In genomic region chr11:7572001-7572712, GRCh38 we compare ENCODE assay signal across 1 cellular context.
TF ChIP-seq lines count a peak whose summit lies in the region.

No MANE protein-coding gene starts in this region.

TF ChIP-seq in HepG2, 621 proteins besides CTCF, POLR2A, EP300 and RAD21 (continued from another document and continues in another):
- TF ChIP-seq ZNF512 (CRISPR knock-in tag; IDR thresholded peaks at IDR 0.05) (no peak), ZNF530 (CRISPR knock-in tag; IDR thresholded peaks at IDR 0.05; ENCODE audit: low read depth) (no peak), FOXA1 (IDR thresholded peaks at IDR 0.05) (no peak), FOXA1 (CRISPR knock-in tag; IDR thresholded peaks at IDR 0.05) (peak; percentile 76), ZFP90 (CRISPR knock-in tag; IDR thresholded peaks at IDR 0.05; ENCODE audit: borderline replicate concordance) (peak; percentile 63; the same call in 1 of the 2 replicates), ZSCAN5A (CRISPR knock-in tag; IDR thresholded peaks at IDR 0.05; ENCODE audit: borderline replicate concordance) (0 out of 2 replicates have a peak, but pooled peaks have one; percentile 47), DPF2 (CRISPR knock-in tag; IDR thresholded peaks at IDR 0.05; ENCODE audit: borderline replicate concordance, low read depth) (peak; percentile 52; the same call in 1 of the 2 replicates), BCL6 (CRISPR knock-in tag; IDR thresholded peaks at IDR 0.05) (peak; percentile 98), XRCC5 (optimal IDR thresholded peaks at IDR 0.05; ENCODE audit: low read length) (no peak), RFXAP (CRISPR knock-in tag; IDR thresholded peaks at IDR 0.05; ENCODE audit: borderline replicate concordance) (0 out of 2 replicates have a peak, but pooled peaks have one; percentile 24), SALL2 (CRISPR knock-in tag; IDR thresholded peaks at IDR 0.05) (0 out of 2 replicates have a peak, but pooled peaks have one; percentile 24), FOXP4 (CRISPR knock-in tag; IDR thresholded peaks at IDR 0.05) (peak; percentile 88), DMAP1 (CRISPR knock-in tag; IDR thresholded peaks at IDR 0.05) (0 out of 2 replicates have a peak, but pooled peaks have one; percentile 35), ZSCAN31 (CRISPR knock-in tag; IDR thresholded peaks at IDR 0.05; ENCODE audit: low read depth) (peak; percentile 66; the same call in 1 of the 2 replicates), ZNF710 (CRISPR knock-in tag; IDR thresholded peaks at IDR 0.05; ENCODE audit: borderline replicate concordance) (no peak), TCF12 (IDR thresholded peaks at IDR 0.05) (no peak), TCF12 (CRISPR knock-in tag; IDR thresholded peaks at IDR 0.05) (no peak), ZNF275 (CRISPR knock-in tag; IDR thresholded peaks at IDR 0.05; ENCODE audit: borderline replicate concordance) (peak; percentile 29; the same call in 1 of the 2 replicates), SRSF4 (IDR thresholded peaks at IDR 0.05; ENCODE audit: low read depth, low read length, poor library complexity, severe bottlenecking) (no peak), TAF1 (CRISPR knock-in tag; IDR thresholded peaks at IDR 0.05) (no peak), MAFK (conservative IDR thresholded peaks at IDR 0.05 in 1 of 2, IDR thresholded peaks at IDR 0.05 in 1 of 2; ENCODE audit: low read length in 2 of 2) (peak in 1 of 2 experiments; percentile 39; a peak in 2 of 4 replicates), ZNF225 (CRISPR knock-in tag; IDR thresholded peaks at IDR 0.05) (no peak), ELF1 (CRISPR knock-in tag; IDR thresholded peaks at IDR 0.05) (peak; percentile 26; the same call in 1 of the 2 replicates), AKNA (CRISPR knock-in tag; IDR thresholded peaks at IDR 0.05; ENCODE audit: borderline replicate concordance) (no peak), SKIL (CRISPR knock-in tag; IDR thresholded peaks at IDR 0.05; ENCODE audit: borderline replicate concordance) (peak; percentile 86), ZSCAN29 (CRISPR knock-in tag; conservative IDR thresholded peaks at IDR 0.05) (0 out of 2 replicates have a peak, but pooled peaks have one; percentile 17), CREM (IDR thresholded peaks at IDR 0.05) (peak; percentile 78), CREM (CRISPR knock-in tag; IDR thresholded peaks at IDR 0.05) (no peak), ZNF564 (CRISPR knock-in tag; IDR thresholded peaks at IDR 0.05) (0 out of 2 replicates have a peak, but pooled peaks have one; percentile 46), ZNF75D (CRISPR knock-in tag; IDR thresholded peaks at IDR 0.05; ENCODE audit: borderline replicate concordance) (no peak), YY1 (IDR thresholded peaks at IDR 0.05; ENCODE audit: insufficient read depth, insufficient replicate concordance, low read depth, low read length) (no peak), ZNF792 (CRISPR knock-in tag; IDR thresholded peaks at IDR 0.05) (peak; percentile 81; the same call in 1 of the 2 replicates), ZNF800 (CRISPR knock-in tag; IDR thresholded peaks at IDR 0.05) (0 out of 2 replicates have a peak, but pooled peaks have one; percentile 14), ZSCAN12 (CRISPR knock-in tag; IDR thresholded peaks at IDR 0.05) (peak; percentile 20; the same call in 1 of the 2 replicates), SYNCRIP (IDR thresholded peaks at IDR 0.05; ENCODE audit: insufficient read depth, low read depth, low read length) (no peak), IRF2 (CRISPR knock-in tag; IDR thresholded peaks at IDR 0.05) (peak; percentile 61; the same call in 1 of the 2 replicates), MAX (IDR thresholded peaks at IDR 0.05) (0 out of 2 replicates have a peak, but pooled peaks have one; percentile 38), MEF2D (CRISPR knock-in tag; IDR thresholded peaks at IDR 0.05) (peak; percentile 80), MLLT10 (CRISPR knock-in tag; IDR thresholded peaks at IDR 0.05) (no peak), ATF2 (CRISPR knock-in tag; IDR thresholded peaks at IDR 0.05) (peak; percentile 34; the same call in 1 of the 2 replicates), PITX1 (CRISPR knock-in tag; IDR thresholded peaks at IDR 0.05) (peak; percentile 92), ELF3 (CRISPR knock-in tag; IDR thresholded peaks at IDR 0.05) (peak; percentile 95), ZNF451 (CRISPR knock-in tag; IDR thresholded peaks at IDR 0.05) (no peak)
